In the genomic region with DNA sequence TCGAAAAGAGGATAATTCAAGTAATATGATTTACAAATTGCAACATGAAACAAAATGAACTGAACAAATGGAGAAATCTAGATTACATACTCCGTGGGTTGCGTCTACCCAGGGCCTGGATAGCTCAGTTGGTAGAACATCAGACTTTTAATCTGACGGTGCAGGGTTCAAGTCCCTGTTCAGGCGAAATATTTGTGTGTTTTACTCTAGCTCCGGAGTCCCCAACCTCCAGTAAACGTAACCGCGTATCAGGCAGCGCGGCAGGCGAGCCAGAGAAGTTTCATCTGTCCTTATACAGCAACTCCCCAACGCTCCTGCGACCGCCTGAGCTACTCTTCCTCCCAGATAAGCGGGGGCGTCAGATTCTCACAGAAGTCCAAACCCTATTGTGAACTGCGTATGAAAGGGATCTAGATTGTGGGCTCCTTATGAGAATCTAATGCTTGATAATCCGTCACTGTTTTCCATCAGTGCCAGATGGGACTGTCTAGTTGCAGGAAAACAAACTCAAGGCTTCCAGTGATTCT, we compare ENCODE assay signal across 8 cellular contexts.
DNase-seq lines count a peak whose midpoint lies in the region; ATAC-seq and TF ChIP-seq lines count a peak whose summit lies in the region.

No MANE protein-coding gene starts in this region.

- H3K27ac Mint-ChIP-seq in CD8-positive, alpha-beta memory T cell, result no peak overlapping the region

- BruUV-seq in OCI-LY7 (replicated peaks; lab: Mats Ljungman, UMichigan), result no TSS peak

- no peaks in the 10 kb centered on the region for H3K36me3 ChIP-seq in CD8-positive, alpha-beta memory T cell (ENCODE audit: insufficient read depth, low read length)
- no peaks in the 10 kb centered on the region for H3K36me3 ChIP-seq in SJCRH30
- no peaks in the 10 kb centered on the region for H3K36me3 ChIP-seq in effector memory CD4-positive, alpha-beta T cell (ENCODE audit: control insufficient read depth, insufficient read depth, low read length)
- no peaks in the 10 kb centered on the region for H3K36me3 ChIP-seq in left ventricle myocardium inferior
- H3K36me3 ChIP-seq in OCI-LY7 (ENCODE audit: insufficient read depth, low read length), result no peaks in the 10 kb centered on the region

- H3K4me2 ChIP-seq in OCI-LY7 (ENCODE audit: low read length), result no peak overlapping the region

- CTCF ChIA-PET in CD8-positive, alpha-beta memory T cell (lab: Charles Lee), result no interaction called here
- CTCF ChIA-PET in OCI-LY7 (lab: Charles Lee; ENCODE audit: unreplicated experiment), result no interaction called here

- H3K9me3 ChIP-seq in CD8-positive, alpha-beta memory T cell (ENCODE audit: low read length), result no peaks in the 10 kb centered on the region
- H3K9me3 ChIP-seq in SJCRH30 (replicated peaks) (no peaks in the 10 kb centered on the region), left ventricle myocardium inferior (replicated peaks) (peaks cover 26% of the 10 kb centered on the region), OCI-LY7 (ENCODE audit: low read length) (peaks cover 5% of the 10 kb centered on the region; the same call in 1 of the 2 replicates)
- H3K9me3 ChIP-seq in effector memory CD4-positive, alpha-beta T cell (ENCODE audit: control insufficient read depth, low read length), result no peaks in the 10 kb centered on the region

- peak overlapping the region; percentile 62 for H3K27ac ChIP-seq in CD8-positive, alpha-beta memory T cell (ENCODE audit: low read depth, low read length)
- H3K27ac ChIP-seq in SJCRH30 (no peak overlapping the region), left ventricle myocardium inferior (replicated peaks) (no peak overlapping the region), OCI-LY7 (ENCODE audit: low read depth, low read length, poor library complexity, severe bottlenecking) (no peak overlapping the region)
- no peak overlapping the region for H3K27ac ChIP-seq in effector memory CD4-positive, alpha-beta T cell (ENCODE audit: insufficient read depth, low read length, poor library complexity, severe bottlenecking)

- H3K27me3 Mint-ChIP-seq in CD8-positive, alpha-beta memory T cell, result peaks cover 69 to 80% of the 10 kb centered on the region in 2 donors

- H3K9me2 ChIP-seq in OCI-LY7 (ENCODE audit: insufficient read depth, low read length), result no peaks in the 10 kb centered on the region

- peaks cover 15 to 36% (median 28%) of the 10 kb centered on the region in 5 donors for H3K9me3 Mint-ChIP-seq in CD8-positive, alpha-beta memory T cell

- no peak overlapping the region for H3K4me3 ChIP-seq in CD8-positive, alpha-beta memory T cell (ENCODE audit: low read length)
- H3K4me3 ChIP-seq in SJCRH30, result no peak overlapping the region
- H3K4me3 ChIP-seq in effector memory CD4-positive, alpha-beta T cell (ENCODE audit: insufficient read depth, low read depth, low read length, poor library complexity, severe bottlenecking), result no peak overlapping the region
- no peak overlapping the region for H3K4me3 ChIP-seq in left ventricle myocardium inferior
- no peak overlapping the region for H3K4me3 ChIP-seq in OCI-LY7 (ENCODE audit: low read depth, low read length, poor library complexity, severe bottlenecking)

- H2AFZ ChIP-seq in OCI-LY7 (ENCODE audit: low read length), result no peak overlapping the region

- no peak for ATAC-seq in Right ventricle myocardium inferior

- H3K79me2 ChIP-seq in OCI-LY7 (ENCODE audit: insufficient read depth, low read depth, low read length), result no peaks in the 10 kb centered on the region

- H3K4me3 Mint-ChIP-seq in CD8-positive, alpha-beta memory T cell, result no peak overlapping the region

- POLR2A ChIA-PET in CD8-positive, alpha-beta memory T cell (lab: Charles Lee), result no interaction called here
- POLR2A ChIA-PET in OCI-LY7 (lab: Charles Lee), result interaction anchor here (1.3 kb wide), 1 partner anchor 19 kb away, joined by 5 read pairs; no protein-coding TSS in a partner anchor

- TF ChIP-seq CTCF in left ventricle myocardium inferior (IDR thresholded peaks at IDR 0.05; ENCODE audit: borderline replicate concordance) (no peak), OCI-LY7 (conservative IDR thresholded peaks at IDR 0.05; ENCODE audit: low read length) (no peak)

- peaks cover 3% of the 10 kb centered on the region for H3K27me3 ChIP-seq in CD8-positive, alpha-beta memory T cell (ENCODE audit: insufficient read depth, low read length, poor library complexity, severe bottlenecking)
- H3K27me3 ChIP-seq in SJCRH30 (no peaks in the 10 kb centered on the region), left ventricle myocardium inferior (ENCODE audit: low read depth) (peaks cover 94% of the 10 kb centered on the region)
- H3K27me3 ChIP-seq in effector memory CD4-positive, alpha-beta T cell (replicated peaks; ENCODE audit: control insufficient read depth, insufficient read depth, low read length, poor library complexity, severe bottlenecking), result peaks cover 11% of the 10 kb centered on the region

- peaks cover 1 to 3% (median 2%) of the 10 kb centered on the region in 3 donors for H3K36me3 Mint-ChIP-seq in CD8-positive, alpha-beta memory T cell

- no peaks in the 10 kb centered on the region for H3K4me1 Mint-ChIP-seq in CD8-positive, alpha-beta memory T cell

- intact Hi-C loops in left ventricle myocardium inferior (cut with micrococcal nuclease), result no loop called here
- intact Hi-C loops in OCI-LY7 (cut with micrococcal nuclease; ENCODE audit: unreplicated experiment), result no loop called here
- intact Hi-C loops in Right ventricle myocardium inferior (cut with DNase I), result no loop called here

- H3K4me1 ChIP-seq in CD8-positive, alpha-beta memory T cell (ENCODE audit: insufficient read depth, low read length), result no peaks in the 10 kb centered on the region
- H3K4me1 ChIP-seq in SJCRH30, result no peaks in the 10 kb centered on the region
- no peaks in the 10 kb centered on the region for H3K4me1 ChIP-seq in effector memory CD4-positive, alpha-beta T cell (ENCODE audit: control insufficient read depth, insufficient read depth, low read length, poor library complexity, severe bottlenecking)
- no peaks in the 10 kb centered on the region for H3K4me1 ChIP-seq in left ventricle myocardium inferior
- no peaks in the 10 kb centered on the region for H3K4me1 ChIP-seq in OCI-LY7 (ENCODE audit: insufficient read depth, low read length, poor library complexity, severe bottlenecking)

- H4K20me1 ChIP-seq in OCI-LY7 (ENCODE audit: insufficient read depth, low read length), result no peaks in the 10 kb centered on the region

- no peak for DNase-seq in CD8-positive, alpha-beta memory T cell
- DNase-seq in HS-5 (ENCODE audit: low read depth) (peak; percentile 35), SJCRH30 (peak; percentile 13 to 26), glomerular visceral epithelial cell (ENCODE audit: extremely low spot score) (peak; percentile 61), left ventricle myocardium inferior (no peak), OCI-LY7 (ENCODE audit: low spot score) (no peak), Right ventricle myocardium inferior (ENCODE audit: missing footprints) (no peak)
- no peak for DNase-seq in effector memory CD4-positive, alpha-beta T cell

Comparison
In these comparisons a context has a peak if more than half of its experiments do, and no peak if none do; other contexts are left out.
1. DNase-seq: peak in HS-5 (single experiment), SJCRH30 (2 of 2) and glomerular visceral epithelial cell (single experiment); none in CD8-positive, alpha-beta memory T cell (0 of 5), effector memory CD4-positive, alpha-beta T cell (0 of 3), left ventricle myocardium inferior (single experiment), OCI-LY7 (single experiment) and Right ventricle myocardium inferior (single experiment).